In the genomic region with DNA sequence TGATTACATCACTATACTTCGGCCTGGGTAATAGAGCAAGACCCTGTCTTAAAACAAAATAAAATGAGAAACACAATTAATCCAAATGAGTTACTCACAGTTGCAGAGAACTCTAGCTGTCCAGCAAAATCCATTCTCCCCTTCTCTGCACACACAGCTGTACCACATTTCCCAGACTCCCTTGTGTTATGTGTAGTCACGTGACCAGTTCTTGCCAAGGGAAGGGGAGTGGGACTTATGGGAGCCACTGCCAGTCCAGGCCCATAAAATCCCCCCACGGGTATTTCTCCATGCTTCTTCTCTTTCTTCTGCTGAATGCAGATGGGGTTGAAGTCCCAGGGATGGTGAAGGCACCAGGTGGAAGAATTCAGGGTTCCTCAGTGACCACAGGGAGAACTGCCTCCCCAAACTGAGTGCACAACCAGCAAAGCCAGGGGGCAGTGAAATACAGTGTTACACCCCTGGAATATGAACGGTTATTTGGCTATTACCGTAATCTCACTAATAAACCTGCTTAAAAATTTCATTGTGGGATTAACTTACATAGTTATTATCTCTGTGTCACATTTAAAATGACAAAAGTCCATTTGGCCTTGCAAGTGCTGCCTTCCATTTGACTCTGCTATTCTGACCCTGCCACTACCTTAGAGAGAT, we compare ENCODE assay signal across 11 cellular contexts.
DNase-seq lines count a peak whose midpoint lies in the region; ATAC-seq and TF ChIP-seq lines count a peak whose summit lies in the region.
"Had no signal": no experiment of that assay in that cellular context is flagged by ENCODE, and none has a peak within 500 bp of the region (broad histone marks: within the 10 kb centered on the region; RNA-seq: fewer than 3 reads in every experiment).

No MANE protein-coding gene starts in this region.

- no peaks in the 10 kb centered on the region for H3K36me3 ChIP-seq in BE2C

- no peaks in the 10 kb centered on the region for H3K9me3 ChIP-seq in BE2C

- POLR2A ChIA-PET in WTC11 (lab: Charles Lee): no interaction called here

- H3K27me3 ChIP-seq in BE2C: no peaks in the 10 kb centered on the region

- peaks cover 15% of the 10 kb centered on the region for H3K9me3 Mint-ChIP-seq in WTC11
- H3K9me3 Mint-ChIP-seq in CD14-positive monocyte: peaks cover 0 to 13% (median 9%) of the 10 kb centered on the region in 7 donors

- H3K4me1 ChIP-seq in BE2C: 0 out of 2 replicates have a peak, but pooled peaks cover 8% of the 10 kb centered on the region

- H3K27ac Mint-ChIP-seq in WTC11 (no peak overlapping the region), CD14-positive monocyte (no peak overlapping the region)
- H3K27ac Mint-ChIP-seq: CD4-positive, alpha-beta memory T cell had no signal

- H3K4me3 ChIP-seq in BE2C (ENCODE audit: low read depth, low read length) (no peak overlapping the region), NB4 (ENCODE audit: low read depth, low read length) (no peak overlapping the region)

- CTCF ChIA-PET in WTC11 (lab: Charles Lee): interaction anchor here (0.5 to 2.5 kb wide), 28 partner anchors 8 to 894 kb away, joined by 3 to 60 read pairs (median 3); a partner anchor contains a TSS

- TF ChIP-seq POLR2A in NB4 (IDR thresholded peaks at IDR 0.05; ENCODE audit: extremely low read depth, insufficient read length): no peak

- TF ChIP-seq CTCF in BE2C (IDR thresholded peaks at IDR 0.05; ENCODE audit: low read depth, low read length) (peak; percentile 7; the same call in 1 of the 2 replicates), NB4 (IDR thresholded peaks at IDR 0.05; ENCODE audit: low read depth, low read length) (no peak), WTC11 (IDR thresholded peaks at IDR 0.05) (no peak), CD14-positive monocyte (IDR thresholded peaks at IDR 0.05) (no peak)

- DNase-seq in BE2C (no peak), D341Med (ENCODE audit: low spot score) (peak; percentile 53), NB4 (ENCODE audit: low read depth) (peak; percentile 5), WTC11 (ENCODE audit: low spot score) (no peak), COR-L47 (lab: John Stamatoyannopoulos, UW) (no peak), superior temporal gyrus (ENCODE audit: extremely low spot score) (no peak), CD14-positive monocyte (ENCODE audit: low spot score) (no peak), retina (no peak)
- DNase-seq: Calu3; CD4-positive, alpha-beta memory T cell; GOT3 had no signal

- no peaks in the 10 kb centered on the region for H3K27me3 Mint-ChIP-seq in WTC11 (ENCODE audit: low read depth)
- peaks cover 0 to 16% (median 7%) of the 10 kb centered on the region in 3 donors for H3K27me3 Mint-ChIP-seq in CD14-positive monocyte (ENCODE audit: low read depth in 3 of 3)

- H3K4me1 Mint-ChIP-seq in WTC11 (no peaks in the 10 kb centered on the region), CD14-positive monocyte (no peaks in the 10 kb centered on the region)
- H3K4me1 Mint-ChIP-seq: CD4-positive, alpha-beta memory T cell had no signal

- H3K4me3 Mint-ChIP-seq in WTC11 (no peak overlapping the region), CD14-positive monocyte (no peak overlapping the region)
- H3K4me3 Mint-ChIP-seq: CD4-positive, alpha-beta memory T cell had no signal

- H3K36me3 Mint-ChIP-seq in WTC11 (peaks cover 9% of the 10 kb centered on the region), CD14-positive monocyte (no peaks in the 10 kb centered on the region)
- H3K36me3 Mint-ChIP-seq: CD4-positive, alpha-beta memory T cell had no signal

- intact Hi-C loops in CD14-positive monocyte (cut with micrococcal nuclease): no loop called here

- ATAC-seq in WTC11: no peak

TF ChIP-seq in WTC11, 78 proteins besides CTCF, POLR2A, EP300 and RAD21:
- TF ChIP-seq PRRX2 (CRISPR knock-in tag; IDR thresholded peaks at IDR 0.05) (no peak), SOX15 (CRISPR knock-in tag; IDR thresholded peaks at IDR 0.05) (no peak), JAZF1 (CRISPR knock-in tag; IDR thresholded peaks at IDR 0.05) (no peak)
- TF ChIP-seq, protein P1, sequence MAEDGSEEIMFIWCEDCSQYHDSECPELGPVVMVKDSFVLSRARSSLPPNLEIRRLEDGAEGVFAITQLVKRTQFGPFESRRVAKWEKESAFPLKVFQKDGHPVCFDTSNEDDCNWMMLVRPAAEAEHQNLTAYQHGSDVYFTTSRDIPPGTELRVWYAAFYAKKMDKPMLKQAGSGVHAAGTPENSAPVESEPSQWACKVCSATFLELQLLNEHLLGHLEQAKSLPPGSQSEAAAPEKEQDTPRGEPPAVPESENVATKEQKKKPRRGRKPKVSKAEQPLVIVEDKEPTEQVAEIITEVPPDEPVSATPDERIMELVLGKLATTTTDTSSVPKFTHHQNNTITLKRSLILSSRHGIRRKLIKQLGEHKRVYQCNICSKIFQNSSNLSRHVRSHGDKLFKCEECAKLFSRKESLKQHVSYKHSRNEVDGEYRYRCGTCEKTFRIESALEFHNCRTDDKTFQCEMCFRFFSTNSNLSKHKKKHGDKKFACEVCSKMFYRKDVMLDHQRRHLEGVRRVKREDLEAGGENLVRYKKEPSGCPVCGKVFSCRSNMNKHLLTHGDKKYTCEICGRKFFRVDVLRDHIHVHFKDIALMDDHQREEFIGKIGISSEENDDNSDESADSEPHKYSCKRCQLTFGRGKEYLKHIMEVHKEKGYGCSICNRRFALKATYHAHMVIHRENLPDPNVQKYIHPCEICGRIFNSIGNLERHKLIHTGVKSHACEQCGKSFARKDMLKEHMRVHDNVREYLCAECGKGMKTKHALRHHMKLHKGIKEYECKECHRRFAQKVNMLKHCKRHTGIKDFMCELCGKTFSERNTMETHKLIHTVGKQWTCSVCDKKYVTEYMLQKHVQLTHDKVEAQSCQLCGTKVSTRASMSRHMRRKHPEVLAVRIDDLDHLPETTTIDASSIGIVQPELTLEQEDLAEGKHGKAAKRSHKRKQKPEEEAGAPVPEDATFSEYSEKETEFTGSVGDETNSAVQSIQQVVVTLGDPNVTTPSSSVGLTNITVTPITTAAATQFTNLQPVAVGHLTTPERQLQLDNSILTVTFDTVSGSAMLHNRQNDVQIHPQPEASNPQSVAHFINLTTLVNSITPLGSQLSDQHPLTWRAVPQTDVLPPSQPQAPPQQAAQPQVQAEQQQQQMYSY (CRISPR knock-in tag; IDR thresholded peaks at IDR 0.05): no peak
- TF ChIP-seq, protein P2, sequence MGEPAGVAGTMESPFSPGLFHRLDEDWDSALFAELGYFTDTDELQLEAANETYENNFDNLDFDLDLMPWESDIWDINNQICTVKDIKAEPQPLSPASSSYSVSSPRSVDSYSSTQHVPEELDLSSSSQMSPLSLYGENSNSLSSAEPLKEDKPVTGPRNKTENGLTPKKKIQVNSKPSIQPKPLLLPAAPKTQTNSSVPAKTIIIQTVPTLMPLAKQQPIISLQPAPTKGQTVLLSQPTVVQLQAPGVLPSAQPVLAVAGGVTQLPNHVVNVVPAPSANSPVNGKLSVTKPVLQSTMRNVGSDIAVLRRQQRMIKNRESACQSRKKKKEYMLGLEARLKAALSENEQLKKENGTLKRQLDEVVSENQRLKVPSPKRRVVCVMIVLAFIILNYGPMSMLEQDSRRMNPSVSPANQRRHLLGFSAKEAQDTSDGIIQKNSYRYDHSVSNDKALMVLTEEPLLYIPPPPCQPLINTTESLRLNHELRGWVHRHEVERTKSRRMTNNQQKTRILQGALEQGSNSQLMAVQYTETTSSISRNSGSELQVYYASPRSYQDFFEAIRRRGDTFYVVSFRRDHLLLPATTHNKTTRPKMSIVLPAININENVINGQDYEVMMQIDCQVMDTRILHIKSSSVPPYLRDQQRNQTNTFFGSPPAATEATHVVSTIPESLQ (CRISPR knock-in tag; IDR thresholded peaks at IDR 0.05): no peak
- TF ChIP-seq, protein P3, sequence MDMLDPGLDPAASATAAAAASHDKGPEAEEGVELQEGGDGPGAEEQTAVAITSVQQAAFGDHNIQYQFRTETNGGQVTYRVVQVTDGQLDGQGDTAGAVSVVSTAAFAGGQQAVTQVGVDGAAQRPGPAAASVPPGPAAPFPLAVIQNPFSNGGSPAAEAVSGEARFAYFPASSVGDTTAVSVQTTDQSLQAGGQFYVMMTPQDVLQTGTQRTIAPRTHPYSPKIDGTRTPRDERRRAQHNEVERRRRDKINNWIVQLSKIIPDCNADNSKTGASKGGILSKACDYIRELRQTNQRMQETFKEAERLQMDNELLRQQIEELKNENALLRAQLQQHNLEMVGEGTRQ (CRISPR knock-in tag; IDR thresholded peaks at IDR 0.05): peak; percentile 68
TF ChIP-seq in WTC11: peak in this region for 1.

Comparison
In these comparisons a context has a peak if more than half of its experiments do, and no peak if none do; other contexts are left out.
1. DNase-seq: peak in D341Med (single experiment) and NB4 (single experiment); none in BE2C (single experiment), WTC11 (single experiment), COR-L47 (single experiment), superior temporal gyrus (single experiment), CD14-positive monocyte (single experiment) and retina (single experiment).